1 cellular context compared by ENCODE assay signal in genomic region chr2:112977559-112978056, GRCh38.
TF ChIP-seq lines count a peak whose summit lies in the region.

IL36G (plus strand) TSS chr2:112978006; CDS start chr2:112978639, 633 bp downstream.

TF ChIP-seq in GM12878, 131 proteins besides CTCF, POLR2A, EP300 and RAD21:
- TF ChIP-seq RUNX3 (IDR thresholded peaks at IDR 0.05; ENCODE audit: low read length) = peak; percentile 41
- peak; percentile 66 for TF ChIP-seq BCL3 (IDR thresholded peaks at IDR 0.05; ENCODE audit: borderline replicate concordance, insufficient read depth, low read depth, low read length, poor library complexity, severe bottlenecking)
- no peak for TF ChIP-seq POU2F2 (IDR thresholded peaks at IDR 0.05; ENCODE audit: borderline replicate concordance, low read depth, low read length)
- TF ChIP-seq KLF5 (IDR thresholded peaks at IDR 0.05; ENCODE audit: partially characterized antibody) = no peak
